In genomic region chr18:57791911-57792310, GRCh38 we compare ENCODE assay signal across 20 cellular contexts. TPM values are rescaled to one million over a fixed set of nuclear protein-coding genes. Genes with fewer than 3 reads are reported as not detected.
DNase-seq lines count a peak whose midpoint lies in the region; ATAC-seq and TF ChIP-seq lines count a peak whose summit lies in the region.
"Had no signal": no experiment of that assay in that cellular context is flagged by ENCODE, and none has a peak within 500 bp of the region (broad histone marks: within the 10 kb centered on the region; RNA-seq: fewer than 3 reads in every experiment).

No MANE protein-coding gene starts in this region.

- peak; percentile 50 for DNase-seq in DMS53 (lab: John Stamatoyannopoulos, UW)
- DNase-seq in DMS53 treated with DMSO at 0.1 percent for 48 hours (lab: John Stamatoyannopoulos, UW; ENCODE audit: unreplicated experiment): no peak
- peak in 1 of 2 donors; percentile 39 for DNase-seq in ascending aorta (ENCODE audit: low spot score in 2 of 2)
- peak; percentile 42 to 43 for DNase-seq in lung microvascular endothelial cell (ENCODE audit: low read depth in 2 of 2)
- DNase-seq in tibial artery: no peak
- DNase-seq in islet precursor cell: no peak
- no peak for DNase-seq in RKO (ENCODE audit: low spot score)
- DNase-seq: activated CD4-positive, alpha-beta T cell treated with anti-CD3 and anti-CD28 coated beads for 1 hour; activated CD8-positive, alpha-beta T cell treated with anti-CD3 and anti-CD28 coated beads, Interleukin-2, amount 10 ng/mL, durations not matched to agents 7 days and 5 days; activated effector memory CD4-positive, alpha-beta T cell treated with anti-CD3 and anti-CD28 coated beads, Interleukin-2, amount 50 U/mL, for 16 hours; activated naive CD8-positive, alpha-beta T cell treated with anti-CD3 and anti-CD28 coated beads, Interleukin-2, amount 10 ng/mL, durations not matched to agents 7 days and 5 days; CD4-positive, alpha-beta T cell; effector CD8-positive, alpha-beta T cell; erythroblast; nucleus accumbens; retina; stimulated activated CD4-positive, alpha-beta T cell treated with anti-CD3 and anti-CD28 coated beads, Interleukin-4, amount 100 ng/mL, for 24 hours; stimulated activated naive CD4-positive, alpha-beta T cell had no signal

- H3K27me3 ChIP-seq in ascending aorta (no peaks in the 10 kb centered on the region), tibial artery (no peaks in the 10 kb centered on the region)

- intact Hi-C loops in ascending aorta (cut with DNase I) (no loop called here), tibial artery (cut with DNase I; ENCODE audit: low total_unique reads) (no loop called here)

- H3K4me1 ChIP-seq in ascending aorta: peaks cover 14 to 64% of the 10 kb centered on the region in 2 donors
- peaks cover 0 to 88% (median 53%) of the 10 kb centered on the region in 4 donors for H3K4me1 ChIP-seq in tibial artery

- peak overlapping the region; percentile 69 to 80 for H3K27ac ChIP-seq in ascending aorta
- H3K27ac ChIP-seq in tibial artery: peak overlapping the region; percentile 86 to 89
- H3K27ac ChIP-seq: 22Rv1 had no signal

- H3K4me3 ChIP-seq in ascending aorta (no peak overlapping the region), tibial artery (peak overlapping the region in 1 of 2 donors; percentile 44)

- TF ChIP-seq CTCF in ascending aorta (IDR thresholded peaks at IDR 0.05): no peak
- no peak for TF ChIP-seq CTCF in tibial artery (IDR thresholded peaks at IDR 0.05)

- peaks cover 0 to 6% of the 10 kb centered on the region in 2 donors for H3K36me3 ChIP-seq in ascending aorta
- no peaks in the 10 kb centered on the region for H3K36me3 ChIP-seq in tibial artery

- H3K9me3 ChIP-seq in ascending aorta (no peaks in the 10 kb centered on the region), tibial artery (no peaks in the 10 kb centered on the region)

- ATAC-seq in SK-N-SH treated with all-trans-retinoic acid at 6 μM for 48 hours: no peak
- ATAC-seq: activated CD8-positive, alpha-beta T cell treated with anti-CD3 and anti-CD28 coated beads, Interleukin-2, amount 10 ng/mL, durations not matched to agents 7 days and 5 days had no signal

TF ChIP-seq in SK-N-SH treated with all-trans-retinoic acid at 6 μM for 48 hours, 23 proteins besides CTCF, POLR2A, EP300 and RAD21:
- TF ChIP-seq ISL1 (CRISPR knock-in tag; IDR thresholded peaks at IDR 0.05) (no peak), BACH2 (CRISPR knock-in tag; IDR thresholded peaks at IDR 0.05; ENCODE audit: borderline replicate concordance) (no peak), ESRRG (CRISPR knock-in tag; IDR thresholded peaks at IDR 0.05) (no peak), SNAI2 (CRISPR knock-in tag; IDR thresholded peaks at IDR 0.05) (no peak), ARNTL (CRISPR knock-in tag; IDR thresholded peaks at IDR 0.05; ENCODE audit: borderline replicate concordance, low read depth) (no peak)

RNA-seq across cellular contexts. Expression of gene ATP8B1, which starts 11.2 kb away (rescaled TPM):
- total RNA-seq in ascending aorta (30.9 TPM), lung microvascular endothelial cell (10.5 and 33.3 TPM in 2 replicates)
- total RNA-seq: CD4-positive, alpha-beta T cell had no signal

Comparison
In these comparisons a context has a peak if more than half of its experiments do, and no peak if none do; other contexts are left out.
1. DNase-seq: peak in DMS53 (single experiment) and lung microvascular endothelial cell (2 of 2); none in DMS53 treated with DMSO at 0.1 percent for 48 hours (single experiment), tibial artery (0 of 2), islet precursor cell (single experiment) and RKO (single experiment).